In genomic region chr17:7486181-7486580, GRCh38 we compare ENCODE assay signal across 8 cellular contexts. TPM values are rescaled to one million over a fixed set of nuclear protein-coding genes. Genes with fewer than 3 reads are reported as not detected.
DNase-seq lines count a peak whose midpoint lies in the region; ATAC-seq and TF ChIP-seq lines count a peak whose summit lies in the region.

No MANE protein-coding gene starts in this region.

- peaks cover 72% of the 10 kb centered on the region for H3K4me1 Mint-ChIP-seq in activated CD4-positive, alpha-beta T cell treated with anti-CD3 and anti-CD28 coated beads, Interleukin-2, amount 10 ng/mL, durations not matched to agents 7 days and 5 days
- peaks cover 64% of the 10 kb centered on the region for H3K4me1 Mint-ChIP-seq in activated T-helper 1 cell treated with anti-CD3 and anti-CD28 coated beads, Interleukin-12 subunit alpha, Interleukin-12 subunit beta, Interleukin-2, Interleukin-4 antibody, amounts not matched to agents 30 ng/mL and 10 ng/mL and 1 ng/mL, durations not matched to agents 14 hours and 24 hours and 36 hours (ENCODE audit: low read depth)

- no peak for TF ChIP-seq POLR2A in suprapubic skin (IDR thresholded peaks at IDR 0.05)

- H3K27ac Mint-ChIP-seq in activated CD4-positive, alpha-beta T cell treated with anti-CD3 and anti-CD28 coated beads, Interleukin-2, amount 10 ng/mL, durations not matched to agents 7 days and 5 days: peak overlapping the region; percentile 25
- H3K27ac Mint-ChIP-seq in activated T-helper 1 cell treated with anti-CD3 and anti-CD28 coated beads, Interleukin-12 subunit alpha, Interleukin-12 subunit beta, Interleukin-2, Interleukin-4 antibody, amounts not matched to agents 30 ng/mL and 10 ng/mL and 1 ng/mL, durations not matched to agents 14 hours and 24 hours and 36 hours: peak overlapping the region; percentile 70

- H3K4me3 ChIP-seq in hepatocyte (peak overlapping the region; percentile 70), suprapubic skin (peak overlapping the region; percentile 67)

- peak overlapping the region; percentile 94 for H3K4me3 Mint-ChIP-seq in activated CD4-positive, alpha-beta T cell treated with anti-CD3 and anti-CD28 coated beads, Interleukin-2, amount 10 ng/mL, durations not matched to agents 7 days and 5 days
- H3K4me3 Mint-ChIP-seq in activated T-helper 1 cell treated with anti-CD3 and anti-CD28 coated beads, Interleukin-12 subunit alpha, Interleukin-12 subunit beta, Interleukin-2, Interleukin-4 antibody, amounts not matched to agents 30 ng/mL and 10 ng/mL and 1 ng/mL, durations not matched to agents 14 hours and 24 hours and 36 hours: peak overlapping the region; percentile 83

- no peaks in the 10 kb centered on the region for H3K27me3 Mint-ChIP-seq in activated CD4-positive, alpha-beta T cell treated with anti-CD3 and anti-CD28 coated beads, Interleukin-2, amount 10 ng/mL, durations not matched to agents 7 days and 5 days
- no peaks in the 10 kb centered on the region for H3K27me3 Mint-ChIP-seq in activated T-helper 1 cell treated with anti-CD3 and anti-CD28 coated beads, Interleukin-12 subunit alpha, Interleukin-12 subunit beta, Interleukin-2, Interleukin-4 antibody, amounts not matched to agents 30 ng/mL and 10 ng/mL and 1 ng/mL, durations not matched to agents 14 hours and 24 hours and 36 hours (ENCODE audit: insufficient read depth)

- no peak for DNase-seq in activated CD4-positive, alpha-beta T cell treated with anti-CD3 and anti-CD28 coated beads, Interleukin-2, amount 10 ng/mL, durations not matched to agents 7 days and 5 days
- no peak for DNase-seq in activated CD4-positive, alpha-beta T cell treated with anti-CD3 and anti-CD28 coated beads, Interleukin-2, amount 50 U/mL, for 48 hours
- no peak for DNase-seq in activated T-helper 1 cell treated with anti-CD3 and anti-CD28 coated beads, Interleukin-12 subunit alpha, Interleukin-12 subunit beta, Interleukin-2, Interleukin-4 antibody, amounts not matched to agents 30 ng/mL and 10 ng/mL and 1 ng/mL, durations not matched to agents 14 hours and 24 hours and 36 hours (ENCODE audit: low spot score)
- DNase-seq in hepatocyte (ENCODE audit: low spot score) (no peak), suprapubic skin (ENCODE audit: low spot score in 2 of 2) (no peak), NCI-H1417 treated with DMSO at 0.1 percent for 48 hours (lab: John Stamatoyannopoulos, UW) (no peak), NCI-H2227 treated with DMSO at 0.1 percent for 48 hours (lab: John Stamatoyannopoulos, UW) (no peak)

- H3K9me2 ChIP-seq in hepatocyte (replicated peaks; ENCODE audit: insufficient read depth): no peaks in the 10 kb centered on the region

- H3K36me3 Mint-ChIP-seq in activated CD4-positive, alpha-beta T cell treated with anti-CD3 and anti-CD28 coated beads, Interleukin-2, amount 10 ng/mL, durations not matched to agents 7 days and 5 days (ENCODE audit: low read depth): peaks cover 40% of the 10 kb centered on the region
- peaks cover 34% of the 10 kb centered on the region for H3K36me3 Mint-ChIP-seq in activated T-helper 1 cell treated with anti-CD3 and anti-CD28 coated beads, Interleukin-12 subunit alpha, Interleukin-12 subunit beta, Interleukin-2, Interleukin-4 antibody, amounts not matched to agents 30 ng/mL and 10 ng/mL and 1 ng/mL, durations not matched to agents 14 hours and 24 hours and 36 hours (ENCODE audit: low read depth)

- H3K36me3 ChIP-seq in hepatocyte (replicated peaks; ENCODE audit: insufficient read depth, low read depth) (no peaks in the 10 kb centered on the region), suprapubic skin (no peaks in the 10 kb centered on the region)

- WGBS in hepatocyte (ENCODE audit: low lambda C conversion rate, missing lambda C conversion rate): 41% methylated on average over 3 of the region's 3 CpGs
- 22% methylated on average over 3 of the region's 3 CpGs for WGBS in suprapubic skin

- TF ChIP-seq EP300 in suprapubic skin (IDR thresholded peaks at IDR 0.05): no peak

- peaks cover 46% of the 10 kb centered on the region for H3K4me1 ChIP-seq in hepatocyte (ENCODE audit: insufficient read depth)
- peaks cover 70% of the 10 kb centered on the region for H3K4me1 ChIP-seq in suprapubic skin

- no peaks in the 10 kb centered on the region for H3K9me3 ChIP-seq in hepatocyte (ENCODE audit: low read depth)
- no peaks in the 10 kb centered on the region for H3K9me3 ChIP-seq in suprapubic skin

- TF ChIP-seq CTCF in hepatocyte (IDR thresholded peaks at IDR 0.05; ENCODE audit: poor library complexity) (no peak), suprapubic skin (IDR thresholded peaks at IDR 0.05) (no peak)

- no peaks in the 10 kb centered on the region for H3K9me3 Mint-ChIP-seq in activated CD4-positive, alpha-beta T cell treated with anti-CD3 and anti-CD28 coated beads, Interleukin-2, amount 10 ng/mL, durations not matched to agents 7 days and 5 days
- H3K9me3 Mint-ChIP-seq in activated T-helper 1 cell treated with anti-CD3 and anti-CD28 coated beads, Interleukin-12 subunit alpha, Interleukin-12 subunit beta, Interleukin-2, Interleukin-4 antibody, amounts not matched to agents 30 ng/mL and 10 ng/mL and 1 ng/mL, durations not matched to agents 14 hours and 24 hours and 36 hours: no peaks in the 10 kb centered on the region

- POLR2A ChIA-PET in activated CD4-positive, alpha-beta T cell treated with anti-CD3 and anti-CD28 coated beads, Interleukin-2, amount 10 ng/mL, durations not matched to agents 7 days and 5 days (lab: Charles Lee): interaction anchor here (0.5 kb wide), 1 partner anchor 445 kb away, joined by 13 read pairs; no protein-coding TSS in a partner anchor

- H3K27me3 ChIP-seq in hepatocyte (no peaks in the 10 kb centered on the region), suprapubic skin (no peaks in the 10 kb centered on the region)

- H3K4me2 ChIP-seq in hepatocyte: peak overlapping the region; percentile 88

- no peak overlapping the region for H2AFZ ChIP-seq in hepatocyte

- H4K20me1 ChIP-seq in hepatocyte (ENCODE audit: insufficient read depth, poor library complexity, severe bottlenecking): peaks cover 64% of the 10 kb centered on the region

- CTCF ChIA-PET in activated CD4-positive, alpha-beta T cell treated with anti-CD3 and anti-CD28 coated beads, Interleukin-2, amount 10 ng/mL, durations not matched to agents 7 days and 5 days (lab: Charles Lee): interaction anchor here (0.9 to 2.1 kb wide), 7 partner anchors 9 to 130 kb away, joined by 3 to 10 read pairs (median 3); partner anchors contain the start of genes SPEM1 and TNFSF13

- no peak for ATAC-seq in HG02870 (IDR thresholded peaks at IDR 0.05; ENCODE audit: unreplicated experiment)

- peaks cover 74% of the 10 kb centered on the region for H3K79me2 ChIP-seq in hepatocyte

- H3K27ac ChIP-seq in hepatocyte (peak overlapping the region; percentile 1), suprapubic skin (no peak overlapping the region)

- intact Hi-C loops in activated T-helper 1 cell treated with anti-CD3 and anti-CD28 coated beads, Interleukin-12 subunit alpha, Interleukin-12 subunit beta, Interleukin-2, Interleukin-4 antibody, amounts not matched to agents 30 ng/mL and 10 ng/mL and 1 ng/mL, durations not matched to agents 14 hours and 24 hours and 36 hours (cut with micrococcal nuclease): no loop called here

RNA-seq across cellular contexts. Expression of gene POLR2A, which starts 2.0 kb away (rescaled TPM):
- 100 to 1,000 TPM; 175 to 201 TPM for total RNA-seq in activated CD4-positive, alpha-beta T cell treated with anti-CD3 and anti-CD28 coated beads, Interleukin-2, amount 10 ng/mL, durations not matched to agents 7 days and 5 days
- total RNA-seq in activated T-helper 1 cell treated with anti-CD3 and anti-CD28 coated beads, Interleukin-12 subunit alpha, Interleukin-12 subunit beta, Interleukin-2, Interleukin-4 antibody, amounts not matched to agents 30 ng/mL and 10 ng/mL and 1 ng/mL, durations not matched to agents 14 hours and 24 hours and 36 hours: 221 and 223 TPM in 2 replicates
- 50.2 and 74.5 TPM in 2 replicates for total RNA-seq in hepatocyte
- polyA plus RNA-seq in hepatocyte: 96.3 and 98.1 TPM in 2 replicates
- total RNA-seq in suprapubic skin: 100 to 1,000 TPM; 104 to 194 (median 140) TPM

RNA-seq across cellular contexts. Expression of gene SLC35G6, which starts 4.9 kb away (rescaled TPM):
- total RNA-seq in activated CD4-positive, alpha-beta T cell treated with anti-CD3 and anti-CD28 coated beads, Interleukin-2, amount 10 ng/mL, durations not matched to agents 7 days and 5 days: not detected
- total RNA-seq in activated T-helper 1 cell treated with anti-CD3 and anti-CD28 coated beads, Interleukin-12 subunit alpha, Interleukin-12 subunit beta, Interleukin-2, Interleukin-4 antibody, amounts not matched to agents 30 ng/mL and 10 ng/mL and 1 ng/mL, durations not matched to agents 14 hours and 24 hours and 36 hours: not detected in 2 replicates
- total RNA-seq in hepatocyte (0.24 TPM in 1 of 2 replicates, not detected in the other), suprapubic skin (not detected)
- 0.30 and 0.44 TPM in 2 replicates for polyA plus RNA-seq in hepatocyte

RNA-seq across cellular contexts. Expression of gene ZBTB4, which starts 6.8 kb away (rescaled TPM):
- 10 to 100 TPM; 25.8 to 28.4 TPM for total RNA-seq in activated CD4-positive, alpha-beta T cell treated with anti-CD3 and anti-CD28 coated beads, Interleukin-2, amount 10 ng/mL, durations not matched to agents 7 days and 5 days
- 15.1 and 16.0 TPM in 2 replicates for total RNA-seq in activated T-helper 1 cell treated with anti-CD3 and anti-CD28 coated beads, Interleukin-12 subunit alpha, Interleukin-12 subunit beta, Interleukin-2, Interleukin-4 antibody, amounts not matched to agents 30 ng/mL and 10 ng/mL and 1 ng/mL, durations not matched to agents 14 hours and 24 hours and 36 hours
- total RNA-seq in hepatocyte (22.7 and 27.1 TPM in 2 replicates), suprapubic skin (10 to 100 TPM; 36.1 to 65.7 (median 45.3) TPM)
- polyA plus RNA-seq in hepatocyte: 20.8 and 21.5 TPM in 2 replicates

RNA-seq across cellular contexts. Expression of gene CHRNB1, which starts 41.3 kb away (rescaled TPM):
- 10 to 100 TPM; 18.8 to 19.2 TPM for total RNA-seq in activated CD4-positive, alpha-beta T cell treated with anti-CD3 and anti-CD28 coated beads, Interleukin-2, amount 10 ng/mL, durations not matched to agents 7 days and 5 days
- 6.6 and 7.0 TPM in 2 replicates for total RNA-seq in activated T-helper 1 cell treated with anti-CD3 and anti-CD28 coated beads, Interleukin-12 subunit alpha, Interleukin-12 subunit beta, Interleukin-2, Interleukin-4 antibody, amounts not matched to agents 30 ng/mL and 10 ng/mL and 1 ng/mL, durations not matched to agents 14 hours and 24 hours and 36 hours
- 10.9 and 12.4 TPM in 2 replicates for total RNA-seq in hepatocyte
- polyA plus RNA-seq in hepatocyte: 16.9 and 17.5 TPM in 2 replicates
- 10 to 100 TPM in 2 of 4 donors, 1 to 10 TPM in 2; 7.3 to 11.3 (median 9.7) TPM for total RNA-seq in suprapubic skin

RNA-seq across cellular contexts. Expression of gene FGF11, which starts 46.9 kb away (rescaled TPM):
- 1 to 10 TPM; 6.8 to 9.4 TPM for total RNA-seq in activated CD4-positive, alpha-beta T cell treated with anti-CD3 and anti-CD28 coated beads, Interleukin-2, amount 10 ng/mL, durations not matched to agents 7 days and 5 days
- total RNA-seq in activated T-helper 1 cell treated with anti-CD3 and anti-CD28 coated beads, Interleukin-12 subunit alpha, Interleukin-12 subunit beta, Interleukin-2, Interleukin-4 antibody, amounts not matched to agents 30 ng/mL and 10 ng/mL and 1 ng/mL, durations not matched to agents 14 hours and 24 hours and 36 hours: 5.3 and 6.4 TPM in 2 replicates
- 1.4 and 2.7 TPM in 2 replicates for total RNA-seq in hepatocyte
- polyA plus RNA-seq in hepatocyte: 3.6 and 3.8 TPM in 2 replicates
- 10 to 100 TPM; 10.3 to 28.5 (median 12.5) TPM for total RNA-seq in suprapubic skin
